Comparison of ENCODE assay signal across 16 cellular contexts in the genomic region with DNA sequence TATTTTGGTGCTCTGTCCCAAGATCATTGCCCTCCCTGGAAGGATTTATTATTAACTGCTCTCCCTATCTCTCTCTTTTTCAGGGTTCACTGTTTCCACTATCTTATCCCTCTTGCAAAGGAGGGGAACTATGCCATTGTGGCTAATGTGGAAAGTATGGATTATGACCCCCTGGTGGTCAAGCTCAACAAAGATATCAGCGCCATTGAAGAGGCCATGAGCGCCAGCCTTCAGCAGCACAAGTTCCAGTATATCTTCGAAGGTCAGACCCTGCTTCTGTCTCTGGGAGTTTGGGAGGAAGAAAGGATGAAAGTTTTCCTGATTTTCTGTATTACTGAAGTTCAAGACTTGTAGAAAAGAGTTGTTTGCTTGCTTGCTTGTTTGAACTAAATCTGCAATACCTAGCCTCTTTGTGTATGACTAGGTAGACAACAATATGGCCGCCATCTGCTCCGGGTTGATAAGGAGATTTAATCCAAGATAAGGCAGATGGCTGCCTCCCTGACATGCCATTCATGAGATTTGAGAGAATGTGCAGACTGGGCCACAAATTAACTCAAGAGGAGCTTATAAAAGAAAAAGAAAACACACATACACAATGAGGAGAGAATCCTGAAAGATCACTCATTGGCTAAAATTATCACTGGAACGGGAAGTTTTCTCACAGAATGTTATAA.
DNase-seq lines count a peak whose midpoint lies in the region; ATAC-seq and TF ChIP-seq lines count a peak whose summit lies in the region.
"Had no signal": no experiment of that assay in that cellular context is flagged by ENCODE, and none has a peak within 500 bp of the region (broad histone marks: within the 10 kb centered on the region; RNA-seq: fewer than 3 reads in every experiment).

No MANE protein-coding gene starts in this region.

- H3K4me3 Mint-ChIP-seq in glutamatergic neuron (ENCODE audit: unreplicated experiment) = no peak overlapping the region
- H3K4me3 Mint-ChIP-seq: GM23338 had no signal

- peaks cover 3% of the 10 kb centered on the region for H3K9me3 Mint-ChIP-seq in glutamatergic neuron (ENCODE audit: unreplicated experiment)
- H3K9me3 Mint-ChIP-seq: GM23338 had no signal

- no peaks in the 10 kb centered on the region for H3K27me3 ChIP-seq in WERI-Rb-1 (ENCODE audit: insufficient read depth, low read depth, severe bottlenecking)
- H3K27me3 ChIP-seq in Peyer's patch = no peaks in the 10 kb centered on the region

- H3K4me1 ChIP-seq in Peyer's patch = no peaks in the 10 kb centered on the region

- H3K36me3 ChIP-seq in WERI-Rb-1 (no peaks in the 10 kb centered on the region; the same call in 1 of the 2 replicates), Peyer's patch (no peaks in the 10 kb centered on the region)

- TF ChIP-seq CTCF in WERI-Rb-1 (IDR thresholded peaks at IDR 0.05; ENCODE audit: low read depth, low read length) (no peak), glutamatergic neuron (IDR thresholded peaks at IDR 0.05; ENCODE audit: partially characterized antibody, unreplicated experiment) (no peak), Peyer's patch (IDR thresholded peaks at IDR 0.05) (no peak)

- peak overlapping the region; percentile 63 for H3K27ac Mint-ChIP-seq in glutamatergic neuron (ENCODE audit: unreplicated experiment)
- H3K27ac Mint-ChIP-seq: GM23338 had no signal

- peaks cover 5% of the 10 kb centered on the region for H3K9me3 ChIP-seq in WERI-Rb-1 (ENCODE audit: severe bottlenecking)
- H3K9me3 ChIP-seq in Peyer's patch = no peaks in the 10 kb centered on the region

- H3K27me3 Mint-ChIP-seq in glutamatergic neuron (ENCODE audit: unreplicated experiment) = no peaks in the 10 kb centered on the region

- H3K4me1 Mint-ChIP-seq in glutamatergic neuron (ENCODE audit: low read depth, unreplicated experiment) = peaks cover 7% of the 10 kb centered on the region
- H3K4me1 Mint-ChIP-seq: GM23338 had no signal

- TF ChIP-seq POLR2A in Peyer's patch (IDR thresholded peaks at IDR 0.05) = no peak

- ATAC-seq in HG03439 (IDR thresholded peaks at IDR 0.05; ENCODE audit: unreplicated experiment) = no peak
- ATAC-seq in left lobe of liver = no peak
- ATAC-seq: GM12878, GM23338, Right ventricle myocardium inferior had no signal

- H3K36me3 Mint-ChIP-seq in glutamatergic neuron (ENCODE audit: unreplicated experiment) = peaks cover 6% of the 10 kb centered on the region

- H3K4me3 ChIP-seq in WERI-Rb-1 (ENCODE audit: low read depth, low read length) (no peak overlapping the region), Peyer's patch (no peak overlapping the region)
- H3K4me3 ChIP-seq: GM12878, GM23338 had no signal

- DNase-seq in DMS 273 (lab: John Stamatoyannopoulos, UW; ENCODE audit: unreplicated experiment) (peak; percentile 87), NCI-H524 (lab: John Stamatoyannopoulos, UW) (peak; percentile 72 to 92), WERI-Rb-1 (peak; percentile 70), glutamatergic neuron (no peak), Peyer's patch (no peak), left lobe of liver (ENCODE audit: low spot score) (no peak)
- DNase-seq: DMS153, HCEC 1CT, NCI-H1105, NCI-H2081 treated with DMSO at 0.1 percent for 48 hours, NCI-H226, NCI-H526 had no signal

- H3K27ac ChIP-seq in WERI-Rb-1 = peak overlapping the region; percentile 80
- H3K27ac ChIP-seq in Peyer's patch = no peak overlapping the region

Comparison
In these comparisons a context has a peak if more than half of its experiments do, and no peak if none do; other contexts are left out.
1. DNase-seq: peak in DMS 273 (single experiment), NCI-H524 (2 of 2) and WERI-Rb-1 (single experiment); none in glutamatergic neuron (single experiment), Peyer's patch (0 of 3) and left lobe of liver (single experiment).